In genomic region chr13:27868639-27869435, GRCh38 we compare ENCODE assay signal across 9 cellular contexts. TPM values are rescaled to one million over a fixed set of nuclear protein-coding genes. Genes with fewer than 3 reads are reported as not detected.
DNase-seq lines count a peak whose midpoint lies in the region; ATAC-seq, FAIRE-seq and TF ChIP-seq lines count a peak whose summit lies in the region.
"Had no signal": no experiment of that assay in that cellular context is flagged by ENCODE, and none has a peak within 500 bp of the region (broad histone marks: within the 10 kb centered on the region; RNA-seq: fewer than 3 reads in every experiment).

No MANE protein-coding gene starts in this region.

- DNase-seq in CD1c-positive myeloid dendritic cell (ENCODE audit: extremely low spot score), result peak; percentile 5
- no peak for DNase-seq in HFFc6
- DNase-seq in adrenal gland, result no peak
- no peak for DNase-seq in lower lobe of right lung
- DNase-seq in kidney, result no peak
- no peak for DNase-seq in H54 (ENCODE audit: insufficient read length, low spot score)

- no peaks in the 10 kb centered on the region for H3K9me3 Mint-ChIP-seq in HFFc6
- H3K9me3 Mint-ChIP-seq: immature natural killer cell had no signal

- H3K27ac Mint-ChIP-seq in HFFc6, result no peak overlapping the region
- H3K27ac Mint-ChIP-seq: immature natural killer cell had no signal

- H3K4me3 ChIP-seq in adrenal gland (no peak overlapping the region), lower lobe of right lung (no peak overlapping the region), kidney (ENCODE audit: low read length in 2 of 2) (no peak overlapping the region)

- H3K27ac ChIP-seq in adrenal gland (no peak overlapping the region), lower lobe of right lung (no peak overlapping the region), kidney (ENCODE audit: low read depth in 2 of 2, low read length in 2 of 2) (no peak overlapping the region)

- H3K4me3 Mint-ChIP-seq in HFFc6, result no peak overlapping the region
- H3K4me3 Mint-ChIP-seq: immature natural killer cell had no signal

- peaks cover 8% of the 10 kb centered on the region for H3K27me3 Mint-ChIP-seq in HFFc6 (ENCODE audit: insufficient read depth)

- intact Hi-C loops in adrenal gland (cut with DNase I), result no loop called here
- intact Hi-C loops in lower lobe of right lung (cut with DNase I), result no loop called here
- intact Hi-C loops in kidney (cut with DNase I), result no loop called here

- no peaks in the 10 kb centered on the region for H3K4me1 Mint-ChIP-seq in HFFc6 (ENCODE audit: low read depth)
- H3K4me1 Mint-ChIP-seq: immature natural killer cell had no signal

- TF ChIP-seq CTCF in HFFc6 (IDR thresholded peaks at IDR 0.05) (peak; percentile 78), adrenal gland (IDR thresholded peaks at IDR 0.05) (peak in 5 of 6 experiments; percentile 19 to 52 (median 35)), lower lobe of right lung (IDR thresholded peaks at IDR 0.05) (peak; percentile 36), kidney (IDR thresholded peaks at IDR 0.05; ENCODE audit: borderline replicate concordance, extremely low read depth, insufficient read depth) (no peak)

- H3K36me3 ChIP-seq in adrenal gland (replicated peaks in 1 of 2) (no peaks in the 10 kb centered on the region), lower lobe of right lung (no peaks in the 10 kb centered on the region), kidney (ENCODE audit: control insufficient read depth in 1 of 2, insufficient read depth in 2 of 2, low read length in 2 of 2) (no peaks in the 10 kb centered on the region)

- H3K9me3 ChIP-seq in adrenal gland (replicated peaks in 1 of 3), result no peaks in the 10 kb centered on the region
- H3K9me3 ChIP-seq in lower lobe of right lung, result no peaks in the 10 kb centered on the region
- no peaks in the 10 kb centered on the region for H3K9me3 ChIP-seq in kidney (ENCODE audit: control insufficient read depth in 1 of 2, low read length in 2 of 2)

- no peaks in the 10 kb centered on the region for H3K36me3 Mint-ChIP-seq in HFFc6 (ENCODE audit: low read depth)
- H3K36me3 Mint-ChIP-seq: immature natural killer cell had no signal

- no peak overlapping the region for H3K9ac ChIP-seq in kidney (ENCODE audit: low read length in 2 of 2)

- H3K4me1 ChIP-seq in adrenal gland (replicated peaks in 1 of 2) (no peaks in the 10 kb centered on the region), lower lobe of right lung (no peaks in the 10 kb centered on the region), kidney (ENCODE audit: control insufficient read depth in 1 of 2, insufficient read depth in 1 of 2, low read depth in 1 of 2, low read length in 2 of 2) (no peaks in the 10 kb centered on the region)

- no peak for FAIRE-seq in kidney (lab: Jason Lieb, UNC)
- no peak for FAIRE-seq in H54 (lab: Jason Lieb, UNC)

- ATAC-seq in lower lobe of right lung, result no peak
- ATAC-seq in GM21390 (IDR thresholded peaks at IDR 0.05; ENCODE audit: unreplicated experiment), result no peak
- no peak for ATAC-seq in GM18867 (IDR thresholded peaks at IDR 0.05; ENCODE audit: unreplicated experiment)

- WGBS in adrenal gland, 4 donors, result 20 to 26% (median 25%) methylated on average over 9 of the region's 9 CpGs

- no peak for TF ChIP-seq POLR2A in adrenal gland (IDR thresholded peaks at IDR 0.05)
- TF ChIP-seq POLR2A in H54 (IDR thresholded peaks at IDR 0.05; ENCODE audit: low read depth, low read length), result no peak

- peaks cover 5% of the 10 kb centered on the region for H3K27me3 ChIP-seq in adrenal gland
- H3K27me3 ChIP-seq in lower lobe of right lung (ENCODE audit: low read depth), result peaks cover 25% of the 10 kb centered on the region

RNA-seq across cellular contexts. Expression of gene PDX1, which starts 51.0 kb away (rescaled TPM):
- not detected for total RNA-seq in HFFc6 (2021; fragmentation: NEBNext Ultra II Directional; extraction: Animal tissue kit (Norgen Biotek cat#: 25700))
- total RNA-seq in adrenal gland (not detected), lower lobe of right lung (not detected), kidney (not detected)
- polyA plus RNA-seq in adrenal gland (not detected), kidney (ENCODE audit: insufficient read depth, low read depth, low replicate concordance) (not detected)
- polyA plus RNA-seq: immature natural killer cell had no signal
